In genomic region chr1:1615256-1616044, GRCh38 we compare ENCODE assay signal across 8 cellular contexts. TPM values are rescaled to one million over a fixed set of nuclear protein-coding genes. Genes with fewer than 3 reads are reported as not detected.
DNase-seq lines count a peak whose midpoint lies in the region; ATAC-seq and TF ChIP-seq lines count a peak whose summit lies in the region.

Gene MIB2, plus strand, starts transcription at chr1:1615500. Its CDS starts 7,953 bp downstream, at chr1:1623453.

- H3K36me3 Mint-ChIP-seq in activated B cell treated with CpG ODN at 0.5 μM for 24 hours (ENCODE audit: low read depth), result peaks cover 9% of the 10 kb centered on the region
- H3K36me3 Mint-ChIP-seq in immature natural killer cell, result peaks cover 0 to 4% (median 0%) of the 10 kb centered on the region in 3 donors

- peak; percentile 13 to 54 (median 32) for TF ChIP-seq POLR2A in spleen (IDR thresholded peaks at IDR 0.05)

- TF ChIP-seq CTCF in activated B cell treated with CpG ODN at 0.5 μM for 24 hours (IDR thresholded peaks at IDR 0.05) (no peak), cardiac fibroblast (IDR thresholded peaks at IDR 0.05; ENCODE audit: low read depth, low read length) (no peak), spleen (IDR thresholded peaks at IDR 0.05 in 8 of 11, conservative IDR thresholded peaks at IDR 0.05 in 3 of 11) (peak in 1 of 11 experiments; percentile 19)

- CTCF ChIA-PET in activated B cell treated with CpG ODN at 0.5 μM for 24 hours (lab: Charles Lee), result no interaction called here

- DNase-seq in AG08396 (ENCODE audit: low spot score) (peak; percentile 100), NCI-H345 (lab: John Stamatoyannopoulos, UW) (peak; percentile 99), activated B cell treated with CpG ODN at 0.5 μM for 24 hours (peak; percentile 100), cardiac fibroblast (ENCODE audit: low read depth in 2 of 2) (peak; percentile 96 to 97), immature natural killer cell (peak; percentile 99), spleen (peak; percentile 99)

- H3K27ac Mint-ChIP-seq in activated B cell treated with CpG ODN at 0.5 μM for 24 hours (peak within 1 kb of the TSS; percentile 86), immature natural killer cell (peak within 1 kb of the TSS; percentile 86 to 95 (median 90))

- H3K36me3 ChIP-seq in spleen, result peaks cover 0 to 22% (median 0%) of the 10 kb centered on the region in 6 donors

- intact Hi-C loops in activated B cell treated with CpG ODN at 0.5 μM for 24 hours (cut with micrococcal nuclease) (loop anchor here (1.0 to 5.0 kb wide), 7 partner anchors 15 to 435 kb away; partner anchors contain the start of genes ATAD3B, AURKAIP1, CDK11B and PRKCZ), spleen (cut with DNase I; ENCODE audit: low total_unique reads) (no loop called here)

- no peaks in the 10 kb centered on the region for H3K27me3 ChIP-seq in spleen (replicated peaks in 1 of 7)

- 0 to 1% (median 0%) methylated on average over 36 to 107 of the region's 107 CpGs for WGBS in spleen, 5 donors

- ATAC-seq in GM18909 (IDR thresholded peaks at IDR 0.05; ENCODE audit: poor library complexity, unreplicated experiment), result peak; percentile 80
- peak; percentile 81 for ATAC-seq in HG03159 (IDR thresholded peaks at IDR 0.05; ENCODE audit: unreplicated experiment)
- ATAC-seq in activated B cell treated with CpG ODN at 0.5 μM for 24 hours (ENCODE audit: low read depth), result peak; percentile 91

- H3K27ac ChIP-seq in spleen, result peak within 1 kb of the TSS; percentile 98 to 100 (median 100)

- no peaks in the 10 kb centered on the region for H3K9me3 ChIP-seq in spleen

- no peaks in the 10 kb centered on the region for H3K9me3 Mint-ChIP-seq in activated B cell treated with CpG ODN at 0.5 μM for 24 hours
- no peaks in the 10 kb centered on the region for H3K9me3 Mint-ChIP-seq in immature natural killer cell

- H3K4me1 Mint-ChIP-seq in activated B cell treated with CpG ODN at 0.5 μM for 24 hours (peaks cover 26% of the 10 kb centered on the region), immature natural killer cell (peaks cover 30 to 36% of the 10 kb centered on the region in 2 donors)

- H3K4me3 Mint-ChIP-seq in activated B cell treated with CpG ODN at 0.5 μM for 24 hours (peak within 1 kb of the TSS; percentile 90), immature natural killer cell (peak within 1 kb of the TSS; percentile 89 to 93 (median 93))

- no peaks in the 10 kb centered on the region for H3K27me3 Mint-ChIP-seq in activated B cell treated with CpG ODN at 0.5 μM for 24 hours
- H3K27me3 Mint-ChIP-seq in immature natural killer cell (ENCODE audit: low read depth in 3 of 3), result peaks cover 13 to 29% (median 18%) of the 10 kb centered on the region in 3 donors

- H3K4me3 ChIP-seq in cardiac fibroblast (replicated peaks in 1 of 2; ENCODE audit: low read depth in 2 of 2, low read length in 2 of 2) (peak within 1 kb of the TSS; percentile 92 to 95), spleen (peak within 1 kb of the TSS; percentile 73 to 98 (median 83))

- H3K4me1 ChIP-seq in spleen, result peaks cover 16 to 70% (median 40%) of the 10 kb centered on the region in 6 donors

- POLR2A ChIA-PET in activated B cell treated with CpG ODN at 0.5 μM for 24 hours (lab: Charles Lee), result interaction anchor here (0.6 to 3.9 kb wide), 14 partner anchors 9 to 410 kb away, joined by 3 to 35 read pairs (median 5); partner anchors contain the start of genes MMP23B and MRPL20

RNA-seq across cellular contexts. Expression of gene MIB2, which starts in this region (rescaled TPM):
- total RNA-seq in activated B cell treated with CpG ODN at 0.5 μM for 24 hours (27.6 and 36.4 TPM in 2 replicates), spleen (10 to 100 TPM; 46.2 to 76.5 (median 72.0) TPM)
- polyA plus RNA-seq in immature natural killer cell (10 to 100 TPM; 44.0 to 89.0 (median 86.7) TPM), spleen (100 to 1,000 TPM in 1 of 3 donors, 10 to 100 TPM in 2; 49.6 to 165 (median 74.1) TPM)

Comparison
In these comparisons a context has a peak if more than half of its experiments do, and no peak if none do; other contexts are left out.
1. Peak in every context shown above with its lines: DNase-seq, ATAC-seq, H3K4me3 ChIP-seq and H3K27ac ChIP-seq.